12 cellular contexts compared by ENCODE assay signal in genomic region chr2:237727363-237727762, GRCh38.
DNase-seq lines count a peak whose midpoint lies in the region; ATAC-seq lines count a peak whose summit lies in the region.
"Had no signal": no experiment of that assay in that cellular context is flagged by ENCODE, and none has a peak within 500 bp of the region (broad histone marks: within the 10 kb centered on the region; RNA-seq: fewer than 3 reads in every experiment).

No MANE protein-coding gene starts in this region.

- no peaks in the 10 kb centered on the region for H3K27me3 Mint-ChIP-seq in activated T-cell treated with anti-CD3 and anti-CD28 coated beads, Interleukin-2, amount 50 U/mL, for 72 hours (ENCODE audit: low read depth)
- H3K27me3 Mint-ChIP-seq in memory B cell: no peaks in the 10 kb centered on the region

- H3K27ac Mint-ChIP-seq in activated T-cell treated with anti-CD3 and anti-CD28 coated beads, Interleukin-2, amount 50 U/mL, for 72 hours: peak overlapping the region; percentile 85
- no peak overlapping the region for H3K27ac Mint-ChIP-seq in memory B cell

- peaks cover 3 to 11% of the 10 kb centered on the region in 2 donors for H3K36me3 Mint-ChIP-seq in activated T-cell treated with anti-CD3 and anti-CD28 coated beads, Interleukin-2, amount 50 U/mL, for 72 hours (ENCODE audit: insufficient read depth in 2 of 2)
- H3K36me3 Mint-ChIP-seq in memory B cell: peaks cover 8% of the 10 kb centered on the region

- no peak overlapping the region for H3K4me3 Mint-ChIP-seq in activated T-cell treated with anti-CD3 and anti-CD28 coated beads, Interleukin-2, amount 50 U/mL, for 72 hours
- no peak overlapping the region for H3K4me3 Mint-ChIP-seq in memory B cell

- peaks cover 73% of the 10 kb centered on the region for H3K4me1 Mint-ChIP-seq in activated T-cell treated with anti-CD3 and anti-CD28 coated beads, Interleukin-2, amount 50 U/mL, for 72 hours (ENCODE audit: low read depth)
- peaks cover 33% of the 10 kb centered on the region for H3K4me1 Mint-ChIP-seq in memory B cell

- peak; percentile 32 for DNase-seq in stimulated activated CD4-positive, alpha-beta T cell treated with anti-CD3 and anti-CD28 coated beads, Interleukin-15, amount 100 ng/mL, for 24 hours
- DNase-seq in stimulated activated CD4-positive, alpha-beta T cell treated with anti-CD3 and anti-CD28 coated beads, Interleukin-4, amount 100 ng/mL, for 24 hours: no peak
- peak in 1 of 2 donors; percentile 22 for DNase-seq in activated T-cell treated with anti-CD3 and anti-CD28 coated beads, Interleukin-2, amount 50 U/mL, for 72 hours
- no peak for DNase-seq in memory B cell (ENCODE audit: low spot score in 2 of 2)
- DNase-seq in C1 segment of cervical spinal cord (lab: John Stamatoyannopoulos, UW): no peak
- no peak for DNase-seq in stimulated activated CD4-positive, alpha-beta T cell treated with anti-CD3 and anti-CD28 coated beads, Interleukin-2, amount 100 ng/mL, for 48 hours
- DNase-seq in activated CD4-positive, alpha-beta T cell treated with anti-CD3 and anti-CD28 coated beads for 4 hours: no peak
- DNase-seq: activated CD4-positive, alpha-beta T cell treated with anti-CD3 and anti-CD28 coated beads for 1 hour; BE2C; effector memory CD4-positive, alpha-beta T cell; NCI-H2171 had no signal

- no peaks in the 10 kb centered on the region for H3K9me3 Mint-ChIP-seq in activated T-cell treated with anti-CD3 and anti-CD28 coated beads, Interleukin-2, amount 50 U/mL, for 72 hours
- H3K9me3 Mint-ChIP-seq in memory B cell: no peaks in the 10 kb centered on the region

- ATAC-seq in activated T-cell treated with anti-CD3 and anti-CD28 coated beads, Interleukin-2, amount 50 U/mL, for 72 hours (replicated peaks in 1 of 2): no peak
- peak; percentile 6 for ATAC-seq in memory B cell (ENCODE audit: low read depth)
- ATAC-seq in HG02870 (IDR thresholded peaks at IDR 0.05; ENCODE audit: unreplicated experiment): no peak
